In the genomic region with DNA sequence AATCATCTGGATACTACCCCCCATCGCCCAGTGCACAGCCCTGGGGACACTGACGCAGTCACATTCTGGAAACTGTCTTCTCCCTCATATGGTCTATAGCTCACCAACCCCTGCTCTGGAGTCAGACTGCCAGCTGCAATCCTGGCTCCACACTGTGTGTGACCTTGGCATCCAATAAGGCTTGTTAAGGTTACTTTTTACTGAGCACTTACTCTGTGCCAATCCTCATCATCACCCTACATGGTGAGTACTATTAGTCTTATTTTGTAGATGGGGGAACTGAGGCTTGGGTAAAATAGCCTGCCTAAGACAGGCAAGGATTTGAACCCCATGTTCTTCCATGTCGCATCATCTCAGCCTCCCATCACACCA, we compare ENCODE assay signal across 8 cellular contexts. TPM values are rescaled to one million over a fixed set of nuclear protein-coding genes. Genes with fewer than 3 reads are reported as not detected.
A peak's percentile ranks its signal among the peaks of the same experiment; 100 is the strongest.
DNase-seq lines count a peak whose midpoint lies in the region; ATAC-seq and TF ChIP-seq lines count a peak whose summit lies in the region.

No MANE protein-coding gene starts in this region.

- H3K9me3 ChIP-seq in BLaER1 (no peaks in the 10 kb centered on the region), OCI-LY3 (ENCODE audit: insufficient read depth, low read length) (no peaks in the 10 kb centered on the region), ectodermal cell (ENCODE audit: control insufficient read depth, low read length) (no peaks in the 10 kb centered on the region)

- H3K27ac Mint-ChIP-seq in natural killer cell treated with Interleukin-12 subunit alpha and Interleukin-12 subunit beta and Interleukin-15 and Interleukin-18, amount 100 ng/mL, for 72 hours = peak overlapping the region in 1 of 2 donors; percentile 91

- no peaks in the 10 kb centered on the region for H3K27me3 Mint-ChIP-seq in natural killer cell treated with Interleukin-12 subunit alpha and Interleukin-12 subunit beta and Interleukin-15 and Interleukin-18, amount 100 ng/mL, for 72 hours

- 85 to 91% methylated on average over 3 of the region's 3 CpGs for WGBS in ectodermal cell, 2 experiments

- peak overlapping the region; percentile 92 for H3K4me2 ChIP-seq in BLaER1
- peak overlapping the region; percentile 84 for H3K4me2 ChIP-seq in OCI-LY3 (ENCODE audit: low read length)

- DNase-seq in natural killer cell treated with Interleukin-12 subunit alpha and Interleukin-12 subunit beta and Interleukin-15 and Interleukin-18, amount 100 ng/mL, for 72 hours (ENCODE audit: low spot score) = no peak
- DNase-seq in cerebellar nuclear complex (lab: John Stamatoyannopoulos, UW) (no peak), GF-D8 (lab: John Stamatoyannopoulos, UW) (no peak)
- DNase-seq in activated CD4-positive, CD25-positive, alpha-beta regulatory T cell (lab: John Stamatoyannopoulos, UW) = no peak

- H3K9me3 Mint-ChIP-seq in natural killer cell treated with Interleukin-12 subunit alpha and Interleukin-12 subunit beta and Interleukin-15 and Interleukin-18, amount 100 ng/mL, for 72 hours = no peaks in the 10 kb centered on the region

- TF ChIP-seq CTCF in OCI-LY3 (IDR thresholded peaks at IDR 0.05; ENCODE audit: low read depth, low read length) = no peak

- H3K27me3 ChIP-seq in BLaER1 (no peaks in the 10 kb centered on the region), OCI-LY3 (ENCODE audit: low read depth, low read length) (0 out of 2 replicates have a peak, but pooled peaks cover 3% of the 10 kb centered on the region), ectodermal cell (ENCODE audit: control insufficient read depth, insufficient read depth, low read length, poor library complexity, severe bottlenecking) (no peaks in the 10 kb centered on the region)

- H3K79me2 ChIP-seq in OCI-LY3 (ENCODE audit: low read length) = no peaks in the 10 kb centered on the region

- no peak overlapping the region for H3K9ac ChIP-seq in BLaER1
- H3K9ac ChIP-seq in OCI-LY3 (ENCODE audit: low read length) = peak overlapping the region; percentile 43; the same call in 1 of the 2 replicates

- no peak for ATAC-seq in natural killer cell treated with Interleukin-12 subunit alpha and Interleukin-12 subunit beta and Interleukin-15 and Interleukin-18, amount 100 ng/mL, for 72 hours
- ATAC-seq in HG02885 (IDR thresholded peaks at IDR 0.05; ENCODE audit: poor library complexity, unreplicated experiment) = no peak

- peaks cover 100% of the 10 kb centered on the region for H3K4me1 ChIP-seq in BLaER1
- 0 out of 2 replicates have a peak, but pooled peaks cover 3% of the 10 kb centered on the region for H3K4me1 ChIP-seq in OCI-LY3 (ENCODE audit: low read length)
- H3K4me1 ChIP-seq in ectodermal cell (ENCODE audit: control insufficient read depth, insufficient read depth, low read length) = peaks cover 94% of the 10 kb centered on the region

- no peak overlapping the region for H2AFZ ChIP-seq in OCI-LY3 (ENCODE audit: low read depth, low read length)

- H3K4me1 Mint-ChIP-seq in natural killer cell treated with Interleukin-12 subunit alpha and Interleukin-12 subunit beta and Interleukin-15 and Interleukin-18, amount 100 ng/mL, for 72 hours (ENCODE audit: low read depth in 2 of 2) = peaks cover 26 to 53% of the 10 kb centered on the region in 2 donors

- H3K27ac ChIP-seq in BLaER1 = peak overlapping the region; percentile 65; the same call in 1 of the 2 replicates
- no peak overlapping the region for H3K27ac ChIP-seq in OCI-LY3 (ENCODE audit: low read length)
- H3K27ac ChIP-seq in ectodermal cell (ENCODE audit: insufficient read depth, low read depth, low read length, poor library complexity, severe bottlenecking) = peak overlapping the region; percentile 95

- no peaks in the 10 kb centered on the region for H3K36me3 Mint-ChIP-seq in natural killer cell treated with Interleukin-12 subunit alpha and Interleukin-12 subunit beta and Interleukin-15 and Interleukin-18, amount 100 ng/mL, for 72 hours

- H3K4me3 Mint-ChIP-seq in natural killer cell treated with Interleukin-12 subunit alpha and Interleukin-12 subunit beta and Interleukin-15 and Interleukin-18, amount 100 ng/mL, for 72 hours = peak overlapping the region; percentile 76

- H3K36me3 ChIP-seq in BLaER1 (peaks cover 10% of the 10 kb centered on the region), OCI-LY3 (replicated peaks; ENCODE audit: low read depth, low read length) (no peaks in the 10 kb centered on the region), ectodermal cell (ENCODE audit: control insufficient read depth, insufficient read depth, low read length) (no peaks in the 10 kb centered on the region)

- H4K20me1 ChIP-seq in BLaER1 (peaks cover 100% of the 10 kb centered on the region), OCI-LY3 (ENCODE audit: insufficient read depth, low read length) (0 out of 2 replicates have a peak, but pooled peaks cover 4% of the 10 kb centered on the region)

- H3K4me3 ChIP-seq in BLaER1 = no peak overlapping the region
- H3K4me3 ChIP-seq in OCI-LY3 (ENCODE audit: low read length) = peak overlapping the region; percentile 78
- H3K4me3 ChIP-seq in ectodermal cell (ENCODE audit: insufficient read depth, low read depth, low read length) = no peak overlapping the region

RNA-seq across cellular contexts. Expression of a gene that starts 34.9 kb away (rescaled TPM):
- 90.4 TPM for polyA plus RNA-seq in ectodermal cell (2013, experiment 1 of 4)
- polyA plus RNA-seq in ectodermal cell (2013, experiment 2 of 4) = 114 TPM
- 75.5 TPM for polyA plus RNA-seq in ectodermal cell (2013, experiment 3 of 4)
- polyA plus RNA-seq in ectodermal cell (2013, experiment 4 of 4) = 88.7 TPM
- 10 to 100 TPM; 38.8 to 42.9 TPM for total RNA-seq in natural killer cell treated with Interleukin-12 subunit alpha and Interleukin-12 subunit beta and Interleukin-15 and Interleukin-18, amount 100 ng/mL, for 72 hours
